In genomic region chr3:11964553-11964952, GRCh38 we compare ENCODE assay signal across 4 cellular contexts.
TF ChIP-seq lines count a peak whose summit lies in the region.

No MANE protein-coding gene starts in this region.

TF ChIP-seq in HEK293, 187 proteins besides CTCF, POLR2A, EP300 and RAD21 (continues in another document):
- TF ChIP-seq ZNF169 (tag by site-specific recombination; IDR thresholded peaks at IDR 0.05) (no peak), ZFP69B (tag by site-specific recombination; IDR thresholded peaks at IDR 0.05) (no peak), ZNF433 (tag by site-specific recombination; IDR thresholded peaks at IDR 0.05; ENCODE audit: low read depth) (no peak), ZNF114 (tag by site-specific recombination; IDR thresholded peaks at IDR 0.05) (no peak), ATF2 (tag by site-specific recombination; IDR thresholded peaks at IDR 0.05; ENCODE audit: low read depth) (no peak)
- TF ChIP-seq, protein P1, sequence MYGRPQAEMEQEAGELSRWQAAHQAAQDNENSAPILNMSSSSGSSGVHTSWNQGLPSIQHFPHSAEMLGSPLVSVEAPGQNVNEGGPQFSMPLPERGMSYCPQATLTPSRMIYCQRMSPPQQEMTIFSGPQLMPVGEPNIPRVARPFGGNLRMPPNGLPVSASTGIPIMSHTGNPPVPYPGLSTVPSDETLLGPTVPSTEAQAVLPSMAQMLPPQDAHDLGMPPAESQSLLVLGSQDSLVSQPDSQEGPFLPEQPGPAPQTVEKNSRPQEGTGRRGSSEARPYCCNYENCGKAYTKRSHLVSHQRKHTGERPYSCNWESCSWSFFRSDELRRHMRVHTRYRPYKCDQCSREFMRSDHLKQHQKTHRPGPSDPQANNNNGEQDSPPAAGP (tag by site-specific recombination; IDR thresholded peaks at IDR 0.05): no peak
- TF ChIP-seq, protein P2, sequence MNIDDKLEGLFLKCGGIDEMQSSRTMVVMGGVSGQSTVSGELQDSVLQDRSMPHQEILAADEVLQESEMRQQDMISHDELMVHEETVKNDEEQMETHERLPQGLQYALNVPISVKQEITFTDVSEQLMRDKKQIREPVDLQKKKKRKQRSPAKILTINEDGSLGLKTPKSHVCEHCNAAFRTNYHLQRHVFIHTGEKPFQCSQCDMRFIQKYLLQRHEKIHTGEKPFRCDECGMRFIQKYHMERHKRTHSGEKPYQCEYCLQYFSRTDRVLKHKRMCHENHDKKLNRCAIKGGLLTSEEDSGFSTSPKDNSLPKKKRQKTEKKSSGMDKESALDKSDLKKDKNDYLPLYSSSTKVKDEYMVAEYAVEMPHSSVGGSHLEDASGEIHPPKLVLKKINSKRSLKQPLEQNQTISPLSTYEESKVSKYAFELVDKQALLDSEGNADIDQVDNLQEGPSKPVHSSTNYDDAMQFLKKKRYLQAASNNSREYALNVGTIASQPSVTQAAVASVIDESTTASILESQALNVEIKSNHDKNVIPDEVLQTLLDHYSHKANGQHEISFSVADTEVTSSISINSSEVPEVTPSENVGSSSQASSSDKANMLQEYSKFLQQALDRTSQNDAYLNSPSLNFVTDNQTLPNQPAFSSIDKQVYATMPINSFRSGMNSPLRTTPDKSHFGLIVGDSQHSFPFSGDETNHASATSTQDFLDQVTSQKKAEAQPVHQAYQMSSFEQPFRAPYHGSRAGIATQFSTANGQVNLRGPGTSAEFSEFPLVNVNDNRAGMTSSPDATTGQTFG (tag by site-specific recombination; IDR thresholded peaks at IDR 0.05; ENCODE audit: borderline replicate concordance): no peak

TF ChIP-seq in WTC11, 78 proteins besides CTCF, POLR2A, EP300 and RAD21:
- TF ChIP-seq ARID4B (CRISPR knock-in tag; IDR thresholded peaks at IDR 0.05; ENCODE audit: borderline replicate concordance): no peak
- 0 out of 2 replicates have a peak, but pooled peaks have one; percentile 41 for TF ChIP-seq GTF2I (CRISPR knock-in tag; conservative IDR thresholded peaks at IDR 0.05)
TF ChIP-seq in WTC11: peak in this region for 1.

TF ChIP-seq in K562, 482 proteins besides CTCF, POLR2A, EP300 and RAD21:
- TF ChIP-seq RBM25 (IDR thresholded peaks at IDR 0.05; ENCODE audit: low read depth, low read length, severe bottlenecking) (peak; percentile 96), EGR1 (conservative IDR thresholded peaks at IDR 0.05) (no peak), ZKSCAN3 (CRISPR knock-in tag; IDR thresholded peaks at IDR 0.05) (no peak)
- TF ChIP-seq, protein P3, sequence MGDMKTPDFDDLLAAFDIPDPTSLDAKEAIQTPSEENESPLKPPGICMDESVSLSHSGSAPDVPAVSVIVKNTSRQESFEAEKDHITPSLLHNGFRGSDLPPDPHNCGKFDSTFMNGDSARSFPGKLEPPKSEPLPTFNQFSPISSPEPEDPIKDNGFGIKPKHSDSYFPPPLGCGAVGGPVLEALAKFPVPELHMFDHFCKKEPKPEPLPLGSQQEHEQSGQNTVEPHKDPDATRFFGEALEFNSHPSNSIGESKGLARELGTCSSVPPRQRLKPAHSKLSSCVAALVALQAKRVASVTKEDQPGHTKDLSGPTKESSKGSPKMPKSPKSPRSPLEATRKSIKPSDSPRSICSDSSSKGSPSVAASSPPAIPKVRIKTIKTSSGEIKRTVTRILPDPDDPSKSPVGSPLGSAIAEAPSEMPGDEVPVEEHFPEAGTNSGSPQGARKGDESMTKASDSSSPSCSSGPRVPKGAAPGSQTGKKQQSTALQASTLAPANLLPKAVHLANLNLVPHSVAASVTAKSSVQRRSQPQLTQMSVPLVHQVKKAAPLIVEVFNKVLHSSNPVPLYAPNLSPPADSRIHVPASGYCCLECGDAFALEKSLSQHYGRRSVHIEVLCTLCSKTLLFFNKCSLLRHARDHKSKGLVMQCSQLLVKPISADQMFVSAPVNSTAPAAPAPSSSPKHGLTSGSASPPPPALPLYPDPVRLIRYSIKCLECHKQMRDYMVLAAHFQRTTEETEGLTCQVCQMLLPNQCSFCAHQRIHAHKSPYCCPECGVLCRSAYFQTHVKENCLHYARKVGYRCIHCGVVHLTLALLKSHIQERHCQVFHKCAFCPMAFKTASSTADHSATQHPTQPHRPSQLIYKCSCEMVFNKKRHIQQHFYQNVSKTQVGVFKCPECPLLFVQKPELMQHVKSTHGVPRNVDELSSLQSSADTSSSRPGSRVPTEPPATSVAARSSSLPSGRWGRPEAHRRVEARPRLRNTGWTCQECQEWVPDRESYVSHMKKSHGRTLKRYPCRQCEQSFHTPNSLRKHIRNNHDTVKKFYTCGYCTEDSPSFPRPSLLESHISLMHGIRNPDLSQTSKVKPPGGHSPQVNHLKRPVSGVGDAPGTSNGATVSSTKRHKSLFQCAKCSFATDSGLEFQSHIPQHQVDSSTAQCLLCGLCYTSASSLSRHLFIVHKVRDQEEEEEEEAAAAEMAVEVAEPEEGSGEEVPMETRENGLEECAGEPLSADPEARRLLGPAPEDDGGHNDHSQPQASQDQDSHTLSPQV (IDR thresholded peaks at IDR 0.05): no peak

TF ChIP-seq in H1, 55 proteins besides CTCF, POLR2A, EP300 and RAD21:
- peak; percentile 65 for TF ChIP-seq KDM1A (IDR thresholded peaks at IDR 0.05; ENCODE audit: borderline replicate concordance, low read length)
- TF ChIP-seq CHD1 (IDR thresholded peaks at IDR 0.05; ENCODE audit: low read depth, low read length): no peak
